ENCODE assay signal across 14 cellular contexts in genomic region chr16:84827131-84827574, GRCh38. TPM values are rescaled to one million over a fixed set of nuclear protein-coding genes. Genes with fewer than 3 reads are reported as not detected.
DNase-seq lines count a peak whose midpoint lies in the region; ATAC-seq and TF ChIP-seq lines count a peak whose summit lies in the region.
"Had no signal": no experiment of that assay in that cellular context is flagged by ENCODE, and none has a peak within 500 bp of the region (broad histone marks: within the 10 kb centered on the region; RNA-seq: fewer than 3 reads in every experiment).

No MANE protein-coding gene starts in this region.

- H3K27me3 ChIP-seq in esophagus muscularis mucosa (no peaks in the 10 kb centered on the region), muscle layer of duodenum (ENCODE audit: low read depth, low read length) (no peaks in the 10 kb centered on the region), vagina (no peaks in the 10 kb centered on the region)

- H3K4me1 ChIP-seq in esophagus muscularis mucosa (peaks cover 38 to 100% (median 98%) of the 10 kb centered on the region in 4 donors), muscle layer of duodenum (ENCODE audit: control insufficient read depth in 1 of 2, insufficient read depth in 2 of 2, low read length in 2 of 2) (peaks cover 4 to 40% of the 10 kb centered on the region in 2 donors), vagina (peaks cover 67% of the 10 kb centered on the region)

- TF ChIP-seq POLR2A in esophagus muscularis mucosa (IDR thresholded peaks at IDR 0.05; ENCODE audit: low read depth): no peak
- no peak for TF ChIP-seq POLR2A in vagina (IDR thresholded peaks at IDR 0.05)

- DNase-seq in SIG-M5 treated with dmso at 0.1 percent for 504 hours (lab: John Stamatoyannopoulos, UW; ENCODE audit: unreplicated experiment) (peak; percentile 83), SIG-M5 (lab: John Stamatoyannopoulos, UW) (no peak), esophagus muscularis mucosa (ENCODE audit: extremely low spot score) (no peak), vagina (ENCODE audit: extremely low spot score in 2 of 2) (no peak), NCI-H774 (lab: John Stamatoyannopoulos, UW) (no peak), nucleus accumbens (lab: John Stamatoyannopoulos, UW) (no peak)
- DNase-seq: activated B cell treated with CpG ODN at 0.5 μM for 24 hours, DND-41, NCI-H1436 had no signal

- H3K4me3 ChIP-seq in esophagus muscularis mucosa (peak overlapping the region; percentile 24 to 49 (median 36)), muscle layer of duodenum (ENCODE audit: low read depth in 1 of 2, low read length in 2 of 2) (peak overlapping the region in 1 of 2 donors; percentile 52), vagina (peak overlapping the region in 1 of 2 donors; percentile 41)
- H3K4me3 ChIP-seq: PC-9 had no signal

- H3K27ac ChIP-seq in esophagus muscularis mucosa (replicated peaks in 1 of 4) (peak overlapping the region; percentile 94 to 97 (median 96)), muscle layer of duodenum (ENCODE audit: low read length) (peak overlapping the region; percentile 96), vagina (peak overlapping the region; percentile 95)
- H3K27ac ChIP-seq: 22Rv1, PC-9 had no signal

- no peak for TF ChIP-seq EP300 in esophagus muscularis mucosa (IDR thresholded peaks at IDR 0.05)

- TF ChIP-seq CTCF in esophagus muscularis mucosa (IDR thresholded peaks at IDR 0.05): no peak
- no peak for TF ChIP-seq CTCF in vagina (IDR thresholded peaks at IDR 0.05)

- no peaks in the 10 kb centered on the region for H3K9me3 ChIP-seq in esophagus muscularis mucosa
- no peaks in the 10 kb centered on the region for H3K9me3 ChIP-seq in muscle layer of duodenum (ENCODE audit: control insufficient read depth in 1 of 2, low read length in 2 of 2)
- no peaks in the 10 kb centered on the region for H3K9me3 ChIP-seq in vagina

- intact Hi-C loops in esophagus muscularis mucosa (cut with DNase I): no loop called here
- intact Hi-C loops in vagina (cut with DNase I): no loop called here

- no peak for ATAC-seq in HG03432 (IDR thresholded peaks at IDR 0.05; ENCODE audit: unreplicated experiment)
- ATAC-seq: HCT116 had no signal

- 44% methylated on average over 11 of the region's 16 CpGs for WGBS in esophagus muscularis mucosa

- H3K36me3 ChIP-seq in esophagus muscularis mucosa (peaks cover 4 to 14% (median 9%) of the 10 kb centered on the region in 4 donors), muscle layer of duodenum (ENCODE audit: control insufficient read depth in 1 of 2, insufficient read depth in 2 of 2, low read length in 2 of 2) (peaks cover 0 to 16% of the 10 kb centered on the region in 2 donors), vagina (no peaks in the 10 kb centered on the region)

RNA-seq across cellular contexts. Expression of gene CRISPLD2, which starts 7.4 kb away (rescaled TPM):
- 100 to 1,000 TPM; 230 to 568 (median 289) TPM for total RNA-seq in esophagus muscularis mucosa
- 320 TPM for total RNA-seq in vagina
- total RNA-seq: activated B cell treated with CpG ODN at 0.5 μM for 24 hours had no signal
